28 cellular contexts compared by ENCODE assay signal in genomic region chr5:21195145-21195544, GRCh38.
"Had no signal": no experiment of that assay in that cellular context is flagged by ENCODE, and none has a peak within 500 bp of the region (broad histone marks: within the 10 kb centered on the region; RNA-seq: fewer than 3 reads in every experiment).

No MANE protein-coding gene starts in this region.

- H3K27ac Mint-ChIP-seq: activated B cell treated with CpG ODN at 0.5 μM for 24 hours; activated CD8-positive, alpha-beta T cell treated with anti-CD3 and anti-CD28 coated beads for 36 hours; activated T-helper 17 cell treated with anti-CD3 and anti-CD28 coated beads, Interleukin-2, amount 50 U/mL, for 72 hours; effector memory CD8-positive, alpha-beta T cell; natural killer cell; neural progenitor cell; T-helper 2 cell treated with Interferon-gamma antibody and Interleukin-4, amounts not matched to agents 5 μg/mL and 100 μg/mL, for 36 hours; type B pancreatic cell had no signal

- H3K27me3 Mint-ChIP-seq: activated B cell treated with CpG ODN at 0.5 μM for 24 hours; activated CD8-positive, alpha-beta T cell treated with anti-CD3 and anti-CD28 coated beads for 36 hours; activated T-helper 17 cell treated with anti-CD3 and anti-CD28 coated beads, Interleukin-2, amount 50 U/mL, for 72 hours; effector memory CD8-positive, alpha-beta T cell; type B pancreatic cell had no signal

- ATAC-seq: activated CD8-positive, alpha-beta T cell treated with anti-CD3 and anti-CD28 coated beads for 36 hours; activated T-cell treated with anti-CD3 and anti-CD28 coated beads, Interleukin-2, amount 50 U/mL, for 4 hours; activated T-helper 17 cell treated with anti-CD3 and anti-CD28 coated beads, Interleukin-2, amount 50 U/mL, for 72 hours; effector memory CD8-positive, alpha-beta T cell; gastrocnemius medialis; natural killer cell; right cardiac atrium; stimulated activated naive CD8-positive, alpha-beta T cell treated with anti-CD3 and anti-CD28 coated beads, Interleukin-15, Interleukin-2, amounts not matched to agents 100 U/mL and 50 U/mL, for 24 hours had no signal

- H3K36me3 Mint-ChIP-seq: natural killer cell, neural progenitor cell, type B pancreatic cell had no signal

- H3K9ac ChIP-seq: neural progenitor cell had no signal

- H3K9me3 ChIP-seq: colonic mucosa, esophagus squamous epithelium, gastrocnemius medialis, uterus had no signal

- H3K36me3 ChIP-seq: colonic mucosa, esophagus squamous epithelium, gastrocnemius medialis, left ventricle myocardium inferior, neural progenitor cell, uterus had no signal

- H3K4me1 ChIP-seq: colonic mucosa, esophagus squamous epithelium, gastrocnemius medialis, left ventricle myocardium inferior, neural progenitor cell, uterus had no signal

- H3K4me3 Mint-ChIP-seq: activated B cell treated with CpG ODN at 0.5 μM for 24 hours; activated CD8-positive, alpha-beta T cell treated with anti-CD3 and anti-CD28 coated beads for 36 hours; activated T-cell treated with anti-CD3 and anti-CD28 coated beads, Interleukin-2, amount 50 U/mL, for 4 hours; activated T-helper 17 cell treated with anti-CD3 and anti-CD28 coated beads, Interleukin-2, amount 50 U/mL, for 72 hours; effector memory CD8-positive, alpha-beta T cell; natural killer cell; neural progenitor cell; T-helper 2 cell treated with Interferon-gamma antibody and Interleukin-4, amounts not matched to agents 5 μg/mL and 100 μg/mL, for 36 hours; type B pancreatic cell had no signal

- H3K4me2 ChIP-seq: neural progenitor cell had no signal

- H3K27ac ChIP-seq: colonic mucosa, esophagus squamous epithelium, gastrocnemius medialis, left ventricle myocardium inferior, neural progenitor cell, uterus had no signal

- H3K27me3 ChIP-seq: colonic mucosa, esophagus squamous epithelium, gastrocnemius medialis, neural progenitor cell, uterus had no signal

- H3K9me3 Mint-ChIP-seq: activated B cell treated with CpG ODN at 0.5 μM for 24 hours, neural progenitor cell, type B pancreatic cell had no signal

- H3K4me1 Mint-ChIP-seq: activated B cell treated with CpG ODN at 0.5 μM for 24 hours; activated T-helper 17 cell treated with anti-CD3 and anti-CD28 coated beads, Interleukin-2, amount 50 U/mL, for 72 hours; natural killer cell; neural progenitor cell had no signal

- H2AFZ ChIP-seq: neural progenitor cell had no signal

- DNase-seq: activated B cell treated with CpG ODN at 0.5 μM for 24 hours; activated CD4-positive, alpha-beta T cell treated with anti-CD3 and anti-CD28 coated beads, Interleukin-2, amount 50 U/mL, for 1 hour; activated CD8-positive, alpha-beta T cell treated with anti-CD3 and anti-CD28 coated beads for 36 hours; activated gamma-delta T cell treated with Interleukin-2 at 50 U/mL for 16 hours; activated naive CD4-positive, alpha-beta T cell treated with anti-CD3 and anti-CD28 coated beads, Interleukin-2, amount 50 U/mL, for 16 hours; activated T-cell treated with anti-CD3 and anti-CD28 coated beads, Interleukin-2, amount 50 U/mL, for 4 hours; amygdala; colonic mucosa; effector memory CD8-positive, alpha-beta T cell; esophagus squamous epithelium; gastrocnemius medialis; glutamatergic neuron; islet precursor cell; left ventricle myocardium inferior; mesendoderm; natural killer cell; occipital lobe; posterior cingulate gyrus; right cardiac atrium; stimulated activated CD4-positive, alpha-beta T cell treated with anti-CD3 and anti-CD28 coated beads, Interleukin-2, amount 100 ng/mL, for 48 hours; stimulated activated naive CD8-positive, alpha-beta T cell treated with anti-CD3 and anti-CD28 coated beads, Interleukin-15, Interleukin-2, amounts not matched to agents 100 U/mL and 50 U/mL, for 24 hours; T-helper 1 cell; uterus had no signal

- H3K4me3 ChIP-seq: colonic mucosa, esophagus squamous epithelium, gastrocnemius medialis, left ventricle myocardium inferior, lung, neural progenitor cell, uterus had no signal
